27 cellular contexts compared by ENCODE assay signal in genomic region chr3:30321065-30321464, GRCh38.
"Had no signal": no experiment of that assay in that cellular context is flagged by ENCODE, and none has a peak within 500 bp of the region (broad histone marks: within the 10 kb centered on the region; RNA-seq: fewer than 3 reads in every experiment).

No MANE protein-coding gene starts in this region.

- H3K4me1 ChIP-seq: parathyroid adenoma, psoas muscle, stomach, tibial nerve had no signal

- H3K27ac Mint-ChIP-seq: natural killer cell treated with Interleukin-12 subunit alpha and Interleukin-12 subunit beta and Interleukin-15 and Interleukin-18, amount 100 ng/mL, for 72 hours; neural progenitor cell; progenitor cell of endocrine pancreas; stimulated activated naive B cell treated with anti-CD40 and anti-IgM and Interleukin-4, amounts not matched to agents 10 μg/mL and 1 μg/mL and 100 μg/mL, for 72 hours; stimulated activated naive CD8-positive, alpha-beta T cell treated with anti-CD3 and anti-CD28 coated beads, Interleukin-15, Interleukin-2, amounts not matched to agents 100 ng/mL and 50 ng/mL, for 24 hours had no signal

- H3K27me3 ChIP-seq: neural progenitor cell, ovary, right lobe of liver, sigmoid colon, stomach, thyroid gland, tibial nerve, upper lobe of left lung, vagina had no signal

- H3K4me3 ChIP-seq: neural progenitor cell, ovary, psoas muscle, right lobe of liver, sigmoid colon, stomach, thoracic aorta, thyroid gland, tibial nerve, upper lobe of left lung, vagina had no signal

- H3K27ac ChIP-seq: neural progenitor cell, ovary, parathyroid adenoma, psoas muscle, right lobe of liver, sigmoid colon, stomach, thoracic aorta, thyroid gland, tibial nerve, upper lobe of left lung, vagina had no signal

- H3K36me3 ChIP-seq: neural progenitor cell, ovary, right lobe of liver, sigmoid colon, stomach, thoracic aorta, thyroid gland, tibial nerve, upper lobe of left lung, vagina had no signal

- H3K36me3 Mint-ChIP-seq: neural progenitor cell; stimulated activated effector memory CD8-positive, alpha-beta T cell treated with anti-CD3 and anti-CD28 coated beads, Interleukin-12 subunit alpha, Interleukin-12 subunit beta, amount 100 ng/mL, for 72 hours; stimulated activated naive B cell treated with anti-CD40 and anti-IgM and Interleukin-4, amounts not matched to agents 10 μg/mL and 1 μg/mL and 100 μg/mL, for 72 hours had no signal

- H3K9me3 ChIP-seq: ovary, right lobe of liver, stomach, thoracic aorta, thyroid gland, upper lobe of left lung, vagina had no signal

- H3K4me3 Mint-ChIP-seq: natural killer cell treated with Interleukin-12 subunit alpha and Interleukin-12 subunit beta and Interleukin-15 and Interleukin-18, amount 100 ng/mL, for 72 hours; neural progenitor cell; stimulated activated effector memory CD8-positive, alpha-beta T cell treated with anti-CD3 and anti-CD28 coated beads, Interleukin-12 subunit alpha, Interleukin-12 subunit beta, amount 100 ng/mL, for 72 hours; stimulated activated naive B cell treated with anti-CD40 and anti-IgM and Interleukin-4, amounts not matched to agents 10 μg/mL and 1 μg/mL and 100 μg/mL, for 72 hours; stimulated activated naive CD8-positive, alpha-beta T cell treated with anti-CD3 and anti-CD28 coated beads, Interleukin-15, Interleukin-2, amounts not matched to agents 100 ng/mL and 50 ng/mL, for 24 hours had no signal

- H2AFZ ChIP-seq: neural progenitor cell, parathyroid adenoma had no signal

- H3K9me3 Mint-ChIP-seq: natural killer cell treated with Interleukin-12 subunit alpha and Interleukin-12 subunit beta and Interleukin-15 and Interleukin-18, amount 100 ng/mL, for 72 hours had no signal

- H3K27me3 Mint-ChIP-seq: naive thymus-derived CD8-positive, alpha-beta T cell; progenitor cell of endocrine pancreas; stimulated activated naive B cell treated with anti-CD40 and anti-IgM and Interleukin-4, amounts not matched to agents 10 μg/mL and 1 μg/mL and 100 μg/mL, for 72 hours; stimulated activated naive CD8-positive, alpha-beta T cell treated with anti-CD3 and anti-CD28 coated beads, Interleukin-15, Interleukin-2, amounts not matched to agents 100 ng/mL and 50 ng/mL, for 24 hours had no signal

- H3K9ac ChIP-seq: neural progenitor cell, parathyroid adenoma had no signal

- DNase-seq: naive thymus-derived CD8-positive, alpha-beta T cell; occipital lobe; ovary; posterior cingulate gyrus; psoas muscle; right lobe of liver; sigmoid colon; small intestine; stimulated activated CD4-positive, alpha-beta T cell treated with anti-CD3 and anti-CD28 coated beads, Interleukin-15, amount 100 ng/mL, for 24 hours; stimulated activated CD4-positive, alpha-beta T cell treated with anti-CD3 and anti-CD28 coated beads, Interleukin-2, amount 100 ng/mL, for 24 hours; stimulated activated CD4-positive, alpha-beta T cell treated with anti-CD3 and anti-CD28 coated beads, Interleukin-2, amount 100 ng/mL, for 48 hours; stimulated activated CD4-positive, alpha-beta T cell treated with anti-CD3 and anti-CD28 coated beads, Interleukin-4, amount 100 ng/mL, for 24 hours; stimulated activated naive B cell treated with anti-CD40 and anti-IgM and Interleukin-4, amounts not matched to agents 10 μg/mL and 1 μg/mL and 100 μg/mL, for 72 hours; stimulated activated naive CD4-positive, alpha-beta T cell treated with Interleukin-2 at 50 U/mL for 16 hours; stomach; thyroid gland; trophoblast cell; upper lobe of left lung had no signal

- H3K79me2 ChIP-seq: parathyroid adenoma had no signal

- ATAC-seq: naive thymus-derived CD8-positive, alpha-beta T cell; natural killer cell treated with Interleukin-12 subunit alpha and Interleukin-12 subunit beta and Interleukin-15 and Interleukin-18, amount 100 ng/mL, for 72 hours; psoas muscle; right lobe of liver; stimulated activated effector memory CD8-positive, alpha-beta T cell treated with anti-CD3 and anti-CD28 coated beads, Interleukin-12 subunit alpha, Interleukin-12 subunit beta, amount 100 ng/mL, for 72 hours; stimulated activated naive B cell treated with anti-CD40 and anti-IgM and Interleukin-4, amounts not matched to agents 10 μg/mL and 1 μg/mL and 100 μg/mL, for 72 hours had no signal
